Comparison of ENCODE assay signal across 8 cellular contexts in the genomic region with DNA sequence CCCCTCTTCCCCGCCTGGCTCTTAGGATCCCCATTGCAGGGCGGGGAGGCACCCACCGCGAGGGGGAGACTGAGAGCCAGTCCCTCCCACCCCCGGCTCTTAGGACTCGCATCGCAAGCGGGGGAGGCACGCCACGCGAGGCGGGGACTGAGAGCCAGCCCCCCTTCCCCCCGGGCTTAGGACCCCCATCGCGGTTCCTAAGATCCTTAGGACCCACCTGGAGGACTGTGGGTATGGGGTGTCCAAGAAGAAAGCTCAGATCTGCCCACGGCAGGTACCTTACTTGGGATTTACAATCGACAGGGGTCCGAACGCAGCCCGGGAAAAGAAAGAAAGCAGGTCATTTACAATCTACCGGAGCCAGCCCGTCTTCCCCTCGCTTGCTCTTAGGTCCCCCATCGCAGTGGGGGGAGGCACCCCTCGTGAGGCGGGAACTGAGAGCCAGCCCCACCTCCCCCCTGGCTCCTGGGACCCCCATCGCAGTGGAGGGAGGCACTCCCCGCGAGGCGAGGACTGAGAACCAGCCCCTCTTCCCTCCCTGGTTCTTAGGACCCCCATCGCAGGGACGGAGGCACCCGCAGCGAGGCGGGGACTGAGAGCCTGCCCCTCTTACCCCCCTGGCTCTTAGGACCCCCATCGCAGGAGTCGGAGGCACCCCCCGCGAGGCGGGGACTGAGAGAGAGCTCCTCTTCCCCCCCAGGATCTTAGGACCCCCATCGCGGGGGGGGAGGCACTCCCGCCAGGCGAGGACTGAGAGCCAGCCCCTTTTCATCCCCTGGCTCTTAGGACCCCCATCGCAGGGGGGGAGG. TPM values are rescaled to one million over a fixed set of nuclear protein-coding genes. Genes with fewer than 3 reads are reported as not detected.
DNase-seq lines count a peak whose midpoint lies in the region; ATAC-seq and TF ChIP-seq lines count a peak whose summit lies in the region.

No MANE protein-coding gene starts in this region.

- no peak overlapping the region for H3K27ac Mint-ChIP-seq in MCF 10A (ENCODE audit: low read depth, unreplicated experiment)

- H3K9me3 Mint-ChIP-seq in MCF 10A (ENCODE audit: unreplicated experiment), result no peaks in the 10 kb centered on the region

- no peak overlapping the region; the same call in 1 of the 2 replicates for H3K27ac ChIP-seq in C4-2B

- CTCF ChIA-PET in MCF 10A (lab: Yijun Ruan, JAX), result interaction anchor here (0.6 to 1.6 kb wide), 7 partner anchors 62 to 243 kb away, joined by 3 to 9 read pairs (median 3); no protein-coding TSS in a partner anchor

- peak; percentile 75 for ATAC-seq in GM19043 (IDR thresholded peaks at IDR 0.05; ENCODE audit: low read depth, unreplicated experiment)

- POLR2A ChIA-PET in MCF 10A (lab: Yijun Ruan, JAX), result no interaction called here

- H3K4me3 Mint-ChIP-seq in MCF 10A (ENCODE audit: unreplicated experiment), result peak overlapping the region; percentile 62

- TF ChIP-seq EP300 in Ishikawa (IDR thresholded peaks at IDR 0.05; ENCODE audit: borderline replicate concordance), result no peak

- no peaks in the 10 kb centered on the region for H3K4me1 Mint-ChIP-seq in MCF 10A (ENCODE audit: insufficient read depth, unreplicated experiment)

- TF ChIP-seq CTCF in C4-2B (conservative IDR thresholded peaks at IDR 0.05) (peak; percentile 87), MCF 10A (IDR thresholded peaks at IDR 0.05; ENCODE audit: unreplicated experiment) (peak; percentile 46)

- no TSS peak for BruUV-seq in MCF 10A (replicated peaks; lab: Mats Ljungman, UMichigan)

- H3K36me3 Mint-ChIP-seq in MCF 10A (ENCODE audit: insufficient read depth, unreplicated experiment), result no peaks in the 10 kb centered on the region

- intact Hi-C loops in MCF 10A (cut with micrococcal nuclease), result loop anchor here (5.0 kb wide), 1 partner anchor 120 kb away; no protein-coding TSS in a partner anchor

- no peaks in the 10 kb centered on the region for H3K27me3 Mint-ChIP-seq in MCF 10A (ENCODE audit: insufficient read depth, unreplicated experiment)

- TF ChIP-seq RAD21 in Ishikawa (IDR thresholded peaks at IDR 0.05; ENCODE audit: low read depth), result no peak; the same call in 1 of the 2 replicates

- DNase-seq in T-helper 2 cell, result peak in 4 of 5 experiments; percentile 40 to 55 (median 51)
- peak; percentile 49 for DNase-seq in MCF 10A (ENCODE audit: unreplicated experiment)
- peak; percentile 16 for DNase-seq in kidney tubule cell (ENCODE audit: low spot score)
- peak; percentile 70 for DNase-seq in stimulated activated CD4-positive, alpha-beta T cell treated with anti-CD3 and anti-CD28 coated beads, Interleukin-4, amount 100 ng/mL, for 1 hour
- DNase-seq in AML-193 (lab: John Stamatoyannopoulos, UW), result no peak

TF ChIP-seq in Ishikawa, 13 proteins besides CTCF, POLR2A, EP300 and RAD21:
- TF ChIP-seq FOXM1 (IDR thresholded peaks at IDR 0.05; ENCODE audit: borderline replicate concordance, low read depth) (no peak), ZBTB7A (IDR thresholded peaks at IDR 0.05; ENCODE audit: low read depth) (peak; percentile 14; the same call in 1 of the 2 replicates), EGR1 (IDR thresholded peaks at IDR 0.05) (0 out of 2 replicates have a peak, but pooled peaks have one; percentile 8), TCF12 (IDR thresholded peaks at IDR 0.05; ENCODE audit: low read depth) (no peak), TEAD4 (IDR thresholded peaks at IDR 0.05) (no peak), YY1 (IDR thresholded peaks at IDR 0.05; ENCODE audit: low read depth) (no peak)

RNA-seq across cellular contexts. Expression of gene DDX11, which starts 43.7 kb away (rescaled TPM):
- total RNA-seq in MCF 10A (2022), result 47.8 and 48.7 TPM in 2 replicates

Comparison
In these comparisons a context has a peak if more than half of its experiments do, and no peak if none do; other contexts are left out.
1. DNase-seq: peak in T-helper 2 cell (4 of 5), MCF 10A (single experiment), kidney tubule cell (single experiment) and stimulated activated CD4-positive, alpha-beta T cell treated with anti-CD3 and anti-CD28 coated beads, Interleukin-4, amount 100 ng/mL, for 1 hour (single experiment); none in AML-193 (0 of 2).